In genomic region chr1:41618871-41619270, GRCh38 we compare ENCODE assay signal across 25 cellular contexts.
A peak's percentile ranks its signal among the peaks of the same experiment; 100 is the strongest.
DNase-seq lines count a peak whose midpoint lies in the region; ATAC-seq and TF ChIP-seq lines count a peak whose summit lies in the region.
"Had no signal": no experiment of that assay in that cellular context is flagged by ENCODE, and none has a peak within 500 bp of the region (broad histone marks: within the 10 kb centered on the region; RNA-seq: fewer than 3 reads in every experiment).

No MANE protein-coding gene starts in this region.

- peaks cover 94% of the 10 kb centered on the region for H3K36me3 ChIP-seq in DND-41 (ENCODE audit: insufficient read depth, low read length)
- H3K36me3 ChIP-seq: stomach had no signal

- H3K27me3 Mint-ChIP-seq in effector memory CD8-positive, alpha-beta T cell = no peaks in the 10 kb centered on the region
- no peaks in the 10 kb centered on the region for H3K27me3 Mint-ChIP-seq in osteocyte (ENCODE audit: unreplicated experiment)
- H3K27me3 Mint-ChIP-seq in chondrocyte (ENCODE audit: low read depth) = no peaks in the 10 kb centered on the region
- H3K27me3 Mint-ChIP-seq: activated naive CD8-positive, alpha-beta T cell treated with anti-CD3 and anti-CD28 coated beads, Interleukin-2, amount 50 U/mL, for 24 hours; CD4-positive, alpha-beta memory T cell had no signal

- peak overlapping the region; percentile 18 to 69 for H3K27ac Mint-ChIP-seq in effector memory CD8-positive, alpha-beta T cell
- no peak overlapping the region for H3K27ac Mint-ChIP-seq in osteocyte (ENCODE audit: unreplicated experiment)
- H3K27ac Mint-ChIP-seq in chondrocyte (ENCODE audit: unreplicated experiment) = no peak overlapping the region

- H2AFZ ChIP-seq in DND-41 (ENCODE audit: low read depth, low read length) = no peak overlapping the region
- H2AFZ ChIP-seq: GM23248 had no signal

- TF ChIP-seq CTCF in DND-41 (IDR thresholded peaks at IDR 0.05; ENCODE audit: borderline replicate concordance, extremely low read depth, low read length, poor library complexity, severe bottlenecking) = no peak
- no peak for TF ChIP-seq CTCF in osteocyte (IDR thresholded peaks at IDR 0.05)
- no peak for TF ChIP-seq CTCF in chondrocyte (IDR thresholded peaks at IDR 0.05)
- TF ChIP-seq CTCF in foreskin fibroblast (IDR thresholded peaks at IDR 0.05; ENCODE audit: low read depth, low read length) = no peak

- H3K4me3 ChIP-seq in DND-41 (ENCODE audit: low read depth in 1 of 2, low read length in 2 of 2) (no peak overlapping the region), foreskin fibroblast (ENCODE audit: low read depth in 1 of 2, low read length in 2 of 2) (no peak overlapping the region)
- H3K4me3 ChIP-seq: GM23248, stomach had no signal

- H4K20me1 ChIP-seq in DND-41 (ENCODE audit: insufficient read depth, low read length) = peaks cover 97% of the 10 kb centered on the region

- H3K4me3 Mint-ChIP-seq in effector memory CD8-positive, alpha-beta T cell = no peak overlapping the region
- no peak overlapping the region for H3K4me3 Mint-ChIP-seq in osteocyte (ENCODE audit: unreplicated experiment)
- H3K4me3 Mint-ChIP-seq in chondrocyte (ENCODE audit: unreplicated experiment) = no peak overlapping the region
- H3K4me3 Mint-ChIP-seq: activated naive CD8-positive, alpha-beta T cell treated with anti-CD3 and anti-CD28 coated beads, Interleukin-2, amount 50 U/mL, for 24 hours; CD4-positive, alpha-beta memory T cell had no signal

- no peak overlapping the region for H3K27ac ChIP-seq in DND-41 (ENCODE audit: low read length)
- H3K27ac ChIP-seq: GM23248, KMS-11 had no signal

- DNase-seq in NCI-H1694 (lab: John Stamatoyannopoulos, UW) (peak; percentile 17), NCI-H1694 treated with DMSO at 0.1 percent for 48 hours (lab: John Stamatoyannopoulos, UW) (no peak), DND-41 (peak; percentile 3), osteocyte (ENCODE audit: extremely low spot score, unreplicated experiment) (peak; percentile 78), chondrocyte (ENCODE audit: low spot score) (no peak), foreskin fibroblast (no peak), left lobe of liver (ENCODE audit: low spot score) (no peak)
- no peak for DNase-seq in effector memory CD8-positive, alpha-beta T cell
- DNase-seq: 8988T; activated CD4-positive, alpha-beta T cell treated with anti-CD3 and anti-CD28 coated beads for 4 hours; activated naive CD8-positive, alpha-beta T cell treated with anti-CD3 and anti-CD28 coated beads, Interleukin-2, amount 50 U/mL, for 24 hours; CD4-positive, alpha-beta memory T cell; DMS53; effector CD4-positive, alpha-beta T cell; erythroblast; NCI-H1436 treated with DMSO at 0.1 percent for 48 hours; NCI-H524 treated with DMSO at 0.1 percent for 48 hours; NK-92 treated with Interleukin-12 subunit alpha and Interleukin-12 subunit beta, amount 100 ng/mL, for 24 hours; stimulated activated CD4-positive, alpha-beta T cell treated with anti-CD3 and anti-CD28 coated beads, Interleukin-15, amount 100 ng/mL, for 24 hours; stomach; trophoblast cell had no signal

- H3K27me3 ChIP-seq in DND-41 (ENCODE audit: insufficient read depth, low read length, poor library complexity) = no peaks in the 10 kb centered on the region
- H3K27me3 ChIP-seq: stomach had no signal

- H3K4me1 Mint-ChIP-seq in effector memory CD8-positive, alpha-beta T cell (ENCODE audit: low read depth in 2 of 2) = peaks cover 29 to 46% of the 10 kb centered on the region in 2 donors
- peaks cover 24% of the 10 kb centered on the region for H3K4me1 Mint-ChIP-seq in osteocyte (ENCODE audit: unreplicated experiment)
- H3K4me1 Mint-ChIP-seq in chondrocyte (ENCODE audit: low read depth) = peaks cover 26% of the 10 kb centered on the region

- ATAC-seq in DND-41 (ENCODE audit: insufficient read depth, low read depth) (no peak), left lobe of liver (no peak)
- ATAC-seq in effector memory CD8-positive, alpha-beta T cell (replicated peaks) = no peak
- ATAC-seq: activated naive CD8-positive, alpha-beta T cell treated with anti-CD3 and anti-CD28 coated beads, Interleukin-2, amount 50 U/mL, for 24 hours; left colon; Panc1 had no signal

- no peak overlapping the region for H3K4me2 ChIP-seq in DND-41 (ENCODE audit: insufficient read depth, low read length)
- H3K4me2 ChIP-seq: KMS-11 had no signal

- H3K79me2 ChIP-seq in DND-41 (ENCODE audit: insufficient read depth, low read length) = peaks cover 100% of the 10 kb centered on the region

- no peaks in the 10 kb centered on the region for H3K9me3 Mint-ChIP-seq in effector memory CD8-positive, alpha-beta T cell
- no peaks in the 10 kb centered on the region for H3K9me3 Mint-ChIP-seq in osteocyte (ENCODE audit: unreplicated experiment)
- no peaks in the 10 kb centered on the region for H3K9me3 Mint-ChIP-seq in chondrocyte (ENCODE audit: low read depth)
- H3K9me3 Mint-ChIP-seq: activated naive CD8-positive, alpha-beta T cell treated with anti-CD3 and anti-CD28 coated beads, Interleukin-2, amount 50 U/mL, for 24 hours; CD4-positive, alpha-beta memory T cell had no signal

- H3K36me3 Mint-ChIP-seq in effector memory CD8-positive, alpha-beta T cell (ENCODE audit: insufficient read depth) = peaks cover 6% of the 10 kb centered on the region
- H3K36me3 Mint-ChIP-seq in osteocyte (ENCODE audit: unreplicated experiment) (peaks cover 1% of the 10 kb centered on the region), chondrocyte (ENCODE audit: low read depth) (peaks cover 1% of the 10 kb centered on the region)

- peaks cover 9% of the 10 kb centered on the region for H3K4me1 ChIP-seq in DND-41 (ENCODE audit: insufficient read depth, low read length)

- no peak overlapping the region for H3K9ac ChIP-seq in DND-41 (ENCODE audit: low read depth, low read length)
- H3K9ac ChIP-seq: GM23248, KMS-11 had no signal

- no peaks in the 10 kb centered on the region for H3K9me3 ChIP-seq in DND-41 (ENCODE audit: insufficient read depth, low read length, severe bottlenecking)
- H3K9me3 ChIP-seq: stomach had no signal

Comparison
In these comparisons a context has a peak if more than half of its experiments do, and no peak if none do; other contexts are left out.
1. DNase-seq: peak in NCI-H1694 (single experiment), DND-41 (single experiment) and osteocyte (single experiment); none in NCI-H1694 treated with DMSO at 0.1 percent for 48 hours (single experiment), effector memory CD8-positive, alpha-beta T cell (0 of 3), chondrocyte (single experiment), foreskin fibroblast (0 of 2) and left lobe of liver (single experiment).
2. H3K27ac Mint-ChIP-seq: peak in effector memory CD8-positive, alpha-beta T cell (2 of 2); none in osteocyte (single experiment) and chondrocyte (single experiment).